Comparison of ENCODE assay signal across 1 cellular context in the genomic region with DNA sequence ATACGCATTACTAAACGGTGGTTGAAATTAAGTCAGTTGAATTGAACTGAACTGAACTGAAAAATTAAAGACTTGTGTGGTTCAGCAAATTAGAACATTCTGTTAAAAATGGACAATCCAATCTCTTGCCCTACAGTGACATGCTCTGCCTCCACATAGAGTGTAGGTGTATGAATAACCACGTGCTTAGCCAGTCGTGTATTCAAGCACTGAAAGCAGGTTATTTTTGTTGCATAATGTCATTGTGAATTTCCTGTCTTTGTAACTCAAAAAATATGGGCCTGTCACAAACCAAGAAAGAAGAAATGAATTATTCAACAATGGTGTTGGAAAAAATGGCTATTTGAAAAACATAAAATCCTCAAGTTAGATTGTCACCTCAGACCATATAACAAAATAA.
TF ChIP-seq lines count a peak whose summit lies in the region.

No MANE protein-coding gene starts in this region.

TF ChIP-seq in IMR-90, 13 proteins besides CTCF, POLR2A, EP300 and RAD21 (continued from another document):
- no peak for TF ChIP-seq CEBPB (IDR thresholded peaks at IDR 0.05; ENCODE audit: low read depth, low read length)
